ENCODE assay signal across 23 cellular contexts in genomic region chr10:49431426-49431825, GRCh38.
A peak's percentile ranks its signal among the peaks of the same experiment; 100 is the strongest.
DNase-seq lines count a peak whose midpoint lies in the region; ATAC-seq lines count a peak whose summit lies in the region.
"Had no signal": no experiment of that assay in that cellular context is flagged by ENCODE, and none has a peak within 500 bp of the region (broad histone marks: within the 10 kb centered on the region; RNA-seq: fewer than 3 reads in every experiment).

No MANE protein-coding gene starts in this region.

- H3K27me3 Mint-ChIP-seq in stimulated activated naive CD8-positive, alpha-beta T cell treated with anti-CD3 and anti-CD28 coated beads, Interleukin-15, amount 100 ng/mL, for 72 hours = no peaks in the 10 kb centered on the region
- H3K27me3 Mint-ChIP-seq: CD4-positive, CD25-positive, alpha-beta regulatory T cell had no signal

- H3K4me1 Mint-ChIP-seq in stimulated activated naive CD8-positive, alpha-beta T cell treated with anti-CD3 and anti-CD28 coated beads, Interleukin-15, amount 100 ng/mL, for 72 hours = no peaks in the 10 kb centered on the region
- H3K4me1 Mint-ChIP-seq: CD14-positive monocyte; CD4-positive, alpha-beta memory T cell; CD4-positive, CD25-positive, alpha-beta regulatory T cell; CD8-positive, alpha-beta memory T cell had no signal

- H3K27ac Mint-ChIP-seq in stimulated activated naive CD8-positive, alpha-beta T cell treated with anti-CD3 and anti-CD28 coated beads, Interleukin-15, amount 100 ng/mL, for 72 hours = no peak overlapping the region
- H3K27ac Mint-ChIP-seq: CD14-positive monocyte; CD4-positive, alpha-beta memory T cell had no signal

- H3K4me3 Mint-ChIP-seq in stimulated activated naive CD8-positive, alpha-beta T cell treated with anti-CD3 and anti-CD28 coated beads, Interleukin-15, amount 100 ng/mL, for 72 hours = no peak overlapping the region
- H3K4me3 Mint-ChIP-seq: CD14-positive monocyte; CD4-positive, alpha-beta memory T cell; CD4-positive, CD25-positive, alpha-beta regulatory T cell; CD8-positive, alpha-beta memory T cell had no signal

- ATAC-seq in GM18858 (IDR thresholded peaks at IDR 0.05; ENCODE audit: unreplicated experiment) = no peak
- no peak for ATAC-seq in stimulated activated naive CD8-positive, alpha-beta T cell treated with anti-CD3 and anti-CD28 coated beads, Interleukin-15, amount 100 ng/mL, for 72 hours

- peak; percentile 6 for DNase-seq in EH (ENCODE audit: low read depth)
- peak; percentile 20 for DNase-seq in HCEC 1CT
- peak; percentile 93 for DNase-seq in amniotic epithelial cell (ENCODE audit: low read depth)
- DNase-seq in iris pigment epithelial cell (ENCODE audit: low read depth) = peak; percentile 56
- DNase-seq in NCI-H345 (lab: John Stamatoyannopoulos, UW) = no peak
- DNase-seq in T-helper 2 cell = no peak
- no peak for DNase-seq in stimulated activated naive CD8-positive, alpha-beta T cell treated with anti-CD3 and anti-CD28 coated beads, Interleukin-15, amount 100 ng/mL, for 72 hours
- DNase-seq: 8988T; ACHN; BE2C; C1 segment of cervical spinal cord; CD4-positive, alpha-beta memory T cell; CD4-positive, CD25-positive, alpha-beta regulatory T cell; CD8-positive, alpha-beta memory T cell; COR-L47; DMS 273 treated with DMSO at 0.1 percent for 48 hours; DMS153; DMS53; DMS79; DND-41; GF-D8 had no signal

- peaks cover 6 to 14% of the 10 kb centered on the region in 2 donors for H3K9me3 Mint-ChIP-seq in stimulated activated naive CD8-positive, alpha-beta T cell treated with anti-CD3 and anti-CD28 coated beads, Interleukin-15, amount 100 ng/mL, for 72 hours

Comparison
In these comparisons a context has a peak if more than half of its experiments do, and no peak if none do; other contexts are left out.
1. DNase-seq: peak in EH (single experiment), HCEC 1CT (single experiment), amniotic epithelial cell (single experiment) and iris pigment epithelial cell (single experiment); none in NCI-H345 (single experiment), T-helper 2 cell (0 of 5) and stimulated activated naive CD8-positive, alpha-beta T cell treated with anti-CD3 and anti-CD28 coated beads, Interleukin-15, amount 100 ng/mL, for 72 hours (0 of 2).